1 cellular context compared by ENCODE assay signal in the genomic region with DNA sequence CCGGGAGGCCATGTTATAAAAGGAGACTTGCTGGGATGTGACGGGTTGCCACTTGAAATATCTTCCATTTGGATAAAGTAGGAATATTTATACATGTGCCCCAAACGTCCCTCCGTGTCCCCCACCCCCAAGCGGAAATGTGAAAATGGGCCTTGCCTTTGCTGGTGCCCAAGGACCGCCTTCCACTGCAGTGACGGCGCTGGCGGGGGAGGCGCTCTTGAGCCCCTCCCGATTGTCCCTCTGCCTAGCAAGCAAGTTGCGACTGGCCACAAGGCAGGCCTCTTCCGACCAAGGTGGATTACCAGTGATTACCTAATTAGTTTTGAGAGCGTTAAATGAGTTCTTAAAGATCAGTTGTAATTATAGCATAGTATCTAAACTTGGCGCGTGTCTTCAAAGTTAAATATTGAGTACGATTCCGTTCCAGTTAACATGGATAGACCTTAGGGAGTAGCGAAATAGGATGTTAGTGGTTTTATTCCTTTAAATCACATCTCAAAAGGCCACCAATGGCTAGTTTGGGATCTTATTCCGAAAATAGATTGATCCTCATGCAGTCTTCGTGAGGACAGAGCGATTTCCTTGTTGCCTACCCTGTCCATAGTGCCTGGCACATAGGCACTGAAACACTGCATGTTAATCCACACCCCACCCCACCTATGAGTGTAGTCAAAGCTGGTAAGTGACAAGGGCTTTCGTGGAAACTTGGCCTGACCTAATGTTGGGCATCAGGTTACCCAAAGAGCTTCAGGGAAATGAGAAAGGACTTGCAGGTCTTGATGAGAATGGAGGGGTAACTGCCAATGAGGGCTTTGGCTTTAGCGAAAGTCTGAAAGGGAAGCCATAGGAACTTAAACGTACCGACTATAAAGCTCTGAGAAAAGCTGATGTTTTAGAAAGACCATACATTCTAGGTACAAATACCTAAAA.
TF ChIP-seq lines count a peak whose summit lies in the region.

No MANE protein-coding gene starts in this region.

TF ChIP-seq in K562, 482 proteins besides CTCF, POLR2A, EP300 and RAD21 (continued from another document and continues in another):
- TF ChIP-seq NONO (IDR thresholded peaks at IDR 0.05; ENCODE audit: low read depth in 2 of 2, low read length in 1 of 2), result 0 out of 4 replicates have a peak, but pooled peaks of 1 of the 2 experiments have one; percentile 36
- TF ChIP-seq, protein P1, sequence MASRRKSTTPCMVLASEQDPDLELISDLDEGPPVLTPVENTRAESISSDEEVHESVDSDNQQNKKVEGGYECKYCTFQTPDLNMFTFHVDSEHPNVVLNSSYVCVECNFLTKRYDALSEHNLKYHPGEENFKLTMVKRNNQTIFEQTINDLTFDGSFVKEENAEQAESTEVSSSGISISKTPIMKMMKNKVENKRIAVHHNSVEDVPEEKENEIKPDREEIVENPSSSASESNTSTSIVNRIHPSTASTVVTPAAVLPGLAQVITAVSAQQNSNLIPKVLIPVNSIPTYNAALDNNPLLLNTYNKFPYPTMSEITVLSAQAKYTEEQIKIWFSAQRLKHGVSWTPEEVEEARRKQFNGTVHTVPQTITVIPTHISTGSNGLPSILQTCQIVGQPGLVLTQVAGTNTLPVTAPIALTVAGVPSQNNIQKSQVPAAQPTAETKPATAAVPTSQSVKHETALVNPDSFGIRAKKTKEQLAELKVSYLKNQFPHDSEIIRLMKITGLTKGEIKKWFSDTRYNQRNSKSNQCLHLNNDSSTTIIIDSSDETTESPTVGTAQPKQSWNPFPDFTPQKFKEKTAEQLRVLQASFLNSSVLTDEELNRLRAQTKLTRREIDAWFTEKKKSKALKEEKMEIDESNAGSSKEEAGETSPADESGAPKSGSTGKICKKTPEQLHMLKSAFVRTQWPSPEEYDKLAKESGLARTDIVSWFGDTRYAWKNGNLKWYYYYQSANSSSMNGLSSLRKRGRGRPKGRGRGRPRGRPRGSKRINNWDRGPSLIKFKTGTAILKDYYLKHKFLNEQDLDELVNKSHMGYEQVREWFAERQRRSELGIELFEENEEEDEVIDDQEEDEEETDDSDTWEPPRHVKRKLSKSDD (conservative IDR thresholded peaks at IDR 0.05; ENCODE audit: low read length), result 0 out of 2 replicates have a peak, but pooled peaks have one; percentile 9
- no peak for TF ChIP-seq E2F5 (CRISPR knock-in tag; IDR thresholded peaks at IDR 0.05)
- TF ChIP-seq KDM5B (IDR thresholded peaks at IDR 0.05; ENCODE audit: insufficient replicate concordance, low read depth, low read length), result peak; percentile 56
- TF ChIP-seq, protein P2, sequence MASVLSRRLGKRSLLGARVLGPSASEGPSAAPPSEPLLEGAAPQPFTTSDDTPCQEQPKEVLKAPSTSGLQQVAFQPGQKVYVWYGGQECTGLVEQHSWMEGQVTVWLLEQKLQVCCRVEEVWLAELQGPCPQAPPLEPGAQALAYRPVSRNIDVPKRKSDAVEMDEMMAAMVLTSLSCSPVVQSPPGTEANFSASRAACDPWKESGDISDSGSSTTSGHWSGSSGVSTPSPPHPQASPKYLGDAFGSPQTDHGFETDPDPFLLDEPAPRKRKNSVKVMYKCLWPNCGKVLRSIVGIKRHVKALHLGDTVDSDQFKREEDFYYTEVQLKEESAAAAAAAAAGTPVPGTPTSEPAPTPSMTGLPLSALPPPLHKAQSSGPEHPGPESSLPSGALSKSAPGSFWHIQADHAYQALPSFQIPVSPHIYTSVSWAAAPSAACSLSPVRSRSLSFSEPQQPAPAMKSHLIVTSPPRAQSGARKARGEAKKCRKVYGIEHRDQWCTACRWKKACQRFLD (CRISPR knock-in tag; IDR thresholded peaks at IDR 0.05), result peak; percentile 91
- no peak for TF ChIP-seq TEAD4 (IDR thresholded peaks at IDR 0.05; ENCODE audit: low read length)
- no peak for TF ChIP-seq TEAD4 (CRISPR knock-in tag; IDR thresholded peaks at IDR 0.05; ENCODE audit: borderline replicate concordance)
- TF ChIP-seq ZNF586 (CRISPR knock-in tag; conservative IDR thresholded peaks at IDR 0.05), result 0 out of 2 replicates have a peak, but pooled peaks have one; percentile 29
- TF ChIP-seq, protein P3, sequence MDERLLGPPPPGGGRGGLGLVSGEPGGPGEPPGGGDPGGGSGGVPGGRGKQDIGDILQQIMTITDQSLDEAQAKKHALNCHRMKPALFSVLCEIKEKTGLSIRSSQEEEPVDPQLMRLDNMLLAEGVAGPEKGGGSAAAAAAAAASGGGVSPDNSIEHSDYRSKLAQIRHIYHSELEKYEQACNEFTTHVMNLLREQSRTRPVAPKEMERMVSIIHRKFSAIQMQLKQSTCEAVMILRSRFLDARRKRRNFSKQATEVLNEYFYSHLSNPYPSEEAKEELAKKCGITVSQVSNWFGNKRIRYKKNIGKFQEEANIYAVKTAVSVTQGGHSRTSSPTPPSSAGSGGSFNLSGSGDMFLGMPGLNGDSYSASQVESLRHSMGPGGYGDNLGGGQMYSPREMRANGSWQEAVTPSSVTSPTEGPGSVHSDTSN (CRISPR knock-in tag; IDR thresholded peaks at IDR 0.05; ENCODE audit: low read depth), result no peak
- TF ChIP-seq, protein P3 (tag; conservative IDR thresholded peaks at IDR 0.05; ENCODE audit: low read depth), result no peak
- TF ChIP-seq ZNF717 (CRISPR knock-in tag; IDR thresholded peaks at IDR 0.05), result no peak
- peak; percentile 21; the same call in 1 of the 2 replicates for TF ChIP-seq ARID1B (IDR thresholded peaks at IDR 0.05)
- no peak for TF ChIP-seq HDAC8 (tag; IDR thresholded peaks at IDR 0.05)
- TF ChIP-seq SIN3A (IDR thresholded peaks at IDR 0.05; ENCODE audit: borderline replicate concordance in 2 of 2, control insufficient read depth in 1 of 2, low read depth in 2 of 2, low read length in 2 of 2), result peak; percentile 29 to 73; a peak in 2 of 4 replicates
- TF ChIP-seq ZSCAN29 (IDR thresholded peaks at IDR 0.05), result no peak
- TF ChIP-seq, protein P4, sequence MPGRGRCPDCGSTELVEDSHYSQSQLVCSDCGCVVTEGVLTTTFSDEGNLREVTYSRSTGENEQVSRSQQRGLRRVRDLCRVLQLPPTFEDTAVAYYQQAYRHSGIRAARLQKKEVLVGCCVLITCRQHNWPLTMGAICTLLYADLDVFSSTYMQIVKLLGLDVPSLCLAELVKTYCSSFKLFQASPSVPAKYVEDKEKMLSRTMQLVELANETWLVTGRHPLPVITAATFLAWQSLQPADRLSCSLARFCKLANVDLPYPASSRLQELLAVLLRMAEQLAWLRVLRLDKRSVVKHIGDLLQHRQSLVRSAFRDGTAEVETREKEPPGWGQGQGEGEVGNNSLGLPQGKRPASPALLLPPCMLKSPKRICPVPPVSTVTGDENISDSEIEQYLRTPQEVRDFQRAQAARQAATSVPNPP (IDR thresholded peaks at IDR 0.05; ENCODE audit: borderline replicate concordance, insufficient read depth, insufficient read length), result no peak
- 0 out of 2 replicates have a peak, but pooled peaks have one; percentile 27 for TF ChIP-seq NR2C2 (CRISPR knock-in tag; IDR thresholded peaks at IDR 0.05)
- TF ChIP-seq NR2C2 (tag; IDR thresholded peaks at IDR 0.05), result no peak
- TF ChIP-seq, protein P5, sequence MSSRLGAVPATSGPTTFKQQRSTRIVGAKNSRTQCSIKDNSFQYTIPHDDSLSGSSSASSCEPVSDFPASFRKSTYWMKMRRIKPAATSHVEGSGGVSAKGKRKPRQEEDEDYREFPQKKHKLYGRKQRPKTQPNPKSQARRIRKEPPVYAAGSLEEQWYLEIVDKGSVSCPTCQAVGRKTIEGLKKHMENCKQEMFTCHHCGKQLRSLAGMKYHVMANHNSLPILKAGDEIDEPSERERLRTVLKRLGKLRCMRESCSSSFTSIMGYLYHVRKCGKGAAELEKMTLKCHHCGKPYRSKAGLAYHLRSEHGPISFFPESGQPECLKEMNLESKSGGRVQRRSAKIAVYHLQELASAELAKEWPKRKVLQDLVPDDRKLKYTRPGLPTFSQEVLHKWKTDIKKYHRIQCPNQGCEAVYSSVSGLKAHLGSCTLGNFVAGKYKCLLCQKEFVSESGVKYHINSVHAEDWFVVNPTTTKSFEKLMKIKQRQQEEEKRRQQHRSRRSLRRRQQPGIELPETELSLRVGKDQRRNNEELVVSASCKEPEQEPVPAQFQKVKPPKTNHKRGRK (tag; IDR thresholded peaks at IDR 0.05), result no peak
- no peak for TF ChIP-seq RHOXF2B (CRISPR knock-in tag; conservative IDR thresholded peaks at IDR 0.05)
- no peak for TF ChIP-seq CHD4 (IDR thresholded peaks at IDR 0.05; ENCODE audit: insufficient read depth, insufficient replicate concordance, low read depth, low read length, poor library complexity, severe bottlenecking)
- 0 out of 2 replicates have a peak, but pooled peaks have one; percentile 21 for TF ChIP-seq SFPQ (IDR thresholded peaks at IDR 0.05; ENCODE audit: low read depth, low read length)
- TF ChIP-seq TBP (optimal IDR thresholded peaks at IDR 0.05; ENCODE audit: low read depth, low read length), result peak; percentile 60
- TF ChIP-seq, protein P6, sequence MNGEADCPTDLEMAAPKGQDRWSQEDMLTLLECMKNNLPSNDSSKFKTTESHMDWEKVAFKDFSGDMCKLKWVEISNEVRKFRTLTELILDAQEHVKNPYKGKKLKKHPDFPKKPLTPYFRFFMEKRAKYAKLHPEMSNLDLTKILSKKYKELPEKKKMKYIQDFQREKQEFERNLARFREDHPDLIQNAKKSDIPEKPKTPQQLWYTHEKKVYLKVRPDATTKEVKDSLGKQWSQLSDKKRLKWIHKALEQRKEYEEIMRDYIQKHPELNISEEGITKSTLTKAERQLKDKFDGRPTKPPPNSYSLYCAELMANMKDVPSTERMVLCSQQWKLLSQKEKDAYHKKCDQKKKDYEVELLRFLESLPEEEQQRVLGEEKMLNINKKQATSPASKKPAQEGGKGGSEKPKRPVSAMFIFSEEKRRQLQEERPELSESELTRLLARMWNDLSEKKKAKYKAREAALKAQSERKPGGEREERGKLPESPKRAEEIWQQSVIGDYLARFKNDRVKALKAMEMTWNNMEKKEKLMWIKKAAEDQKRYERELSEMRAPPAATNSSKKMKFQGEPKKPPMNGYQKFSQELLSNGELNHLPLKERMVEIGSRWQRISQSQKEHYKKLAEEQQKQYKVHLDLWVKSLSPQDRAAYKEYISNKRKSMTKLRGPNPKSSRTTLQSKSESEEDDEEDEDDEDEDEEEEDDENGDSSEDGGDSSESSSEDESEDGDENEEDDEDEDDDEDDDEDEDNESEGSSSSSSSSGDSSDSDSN (IDR thresholded peaks at IDR 0.05; ENCODE audit: borderline replicate concordance in 1 of 2, low read depth in 2 of 2, low read length in 2 of 2), result no peak
- TF ChIP-seq GTF2B (IDR thresholded peaks at IDR 0.05; ENCODE audit: extremely low read depth, insufficient read length), result peak; percentile 13
- TF ChIP-seq KAT8 (IDR thresholded peaks at IDR 0.05; ENCODE audit: low read depth), result no peak
- TF ChIP-seq MAX (CRISPR knock-in tag; IDR thresholded peaks at IDR 0.05), result no peak
- peak; percentile 49; the same call in 1 of the 2 replicates for TF ChIP-seq EGR1 (conservative IDR thresholded peaks at IDR 0.05)
- TF ChIP-seq CBX5 (IDR thresholded peaks at IDR 0.05; ENCODE audit: borderline replicate concordance, low read depth), result no peak
- peak; percentile 1; the same call in 1 of the 2 replicates for TF ChIP-seq POLR2H (tag; IDR thresholded peaks at IDR 0.05; ENCODE audit: low read depth)
- no peak for TF ChIP-seq ZBTB26 (CRISPR knock-in tag; IDR thresholded peaks at IDR 0.05)
- peak; percentile 15 for TF ChIP-seq NCOR1 (IDR thresholded peaks at IDR 0.05)
- no peak for TF ChIP-seq RFX5 (IDR thresholded peaks at IDR 0.05; ENCODE audit: low read depth, low read length)
- peak; percentile 42 for TF ChIP-seq POLR2B (IDR thresholded peaks at IDR 0.05; ENCODE audit: low read depth, partially characterized antibody)
- no peak for TF ChIP-seq NFATC3 (IDR thresholded peaks at IDR 0.05)
- TF ChIP-seq ASH1L (IDR thresholded peaks at IDR 0.05; ENCODE audit: borderline replicate concordance, low read depth, partially characterized antibody), result no peak
- no peak for TF ChIP-seq CTBP1 (IDR thresholded peaks at IDR 0.05; ENCODE audit: borderline replicate concordance)
- no peak for TF ChIP-seq ZNF644 (tag; IDR thresholded peaks at IDR 0.05; ENCODE audit: low read depth)
